Comparison of ENCODE assay signal across 27 cellular contexts in the genomic region with DNA sequence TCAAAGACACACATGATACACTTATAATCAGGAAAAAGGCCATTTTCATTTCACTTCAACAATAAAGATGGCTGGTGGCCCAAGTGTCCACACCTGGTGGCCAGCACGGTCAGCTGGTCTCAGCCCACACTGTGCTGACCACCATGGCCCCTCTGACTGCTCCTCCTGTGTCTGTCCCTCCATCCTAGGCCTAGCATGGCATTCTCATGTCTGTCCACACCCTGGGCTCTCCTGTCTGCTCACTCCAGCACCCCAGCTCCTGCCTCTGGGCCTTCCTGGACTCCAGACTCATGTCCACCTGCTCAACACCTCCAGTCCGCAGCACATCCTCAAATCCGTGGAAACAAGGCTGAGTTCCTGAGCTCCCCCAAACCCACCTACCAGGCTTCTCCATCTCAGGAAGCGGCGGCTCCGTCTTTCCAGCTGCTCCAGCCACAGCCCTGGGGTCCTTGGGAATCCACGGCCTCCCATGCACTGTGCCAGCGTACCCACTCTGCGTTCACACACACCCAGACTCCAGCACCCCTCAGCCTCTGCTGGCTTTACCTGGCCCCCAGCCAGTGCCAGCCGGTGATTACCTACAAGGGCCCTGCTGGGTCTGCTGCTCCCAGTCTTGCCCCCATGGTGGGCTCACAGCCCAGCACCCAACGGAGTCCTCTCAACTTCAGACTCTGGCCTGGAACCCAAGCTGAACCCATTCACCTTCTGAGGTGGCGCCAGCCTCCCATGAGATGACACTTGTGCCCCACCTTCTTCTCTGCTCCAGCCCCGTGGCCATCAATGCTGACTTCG. TPM values are rescaled to one million over a fixed set of nuclear protein-coding genes. Genes with fewer than 3 reads are reported as not detected.
DNase-seq lines count a peak whose midpoint lies in the region; TF ChIP-seq lines count a peak whose summit lies in the region.
"Had no signal": no experiment of that assay in that cellular context is flagged by ENCODE, and none has a peak within 500 bp of the region (broad histone marks: within the 10 kb centered on the region; RNA-seq: fewer than 3 reads in every experiment).

No MANE protein-coding gene starts in this region.

- no peaks in the 10 kb centered on the region for H3K9me3 Mint-ChIP-seq in MCF 10A (ENCODE audit: unreplicated experiment)
- H3K9me3 Mint-ChIP-seq: activated naive CD8-positive, alpha-beta T cell treated with anti-CD3 and anti-CD28 coated beads, Interleukin-2, amount 50 U/mL, for 24 hours; activated T-cell treated with anti-CD3 and anti-CD28 coated beads, Interleukin-2, amount 50 U/mL, for 72 hours; dendritic cell treated with granulocyte-macrophage colony-stimulating factor and Interleukin-4, amounts not matched to agents 40 ng/mL and 50 ng/mL, for 4 days; HFFc6; mesothelial cell of epicardium; natural killer cell treated with Interleukin-12 subunit alpha and Interleukin-12 subunit beta and Interleukin-15 and Interleukin-18, amount 100 ng/mL, for 72 hours had no signal

- TF ChIP-seq CTCF in MCF 10A (IDR thresholded peaks at IDR 0.05; ENCODE audit: unreplicated experiment) (no peak), mammary epithelial cell (conservative IDR thresholded peaks at IDR 0.05 in 1 of 2, IDR thresholded peaks at IDR 0.05 in 1 of 2; ENCODE audit: extremely low read depth in 1 of 2, insufficient read depth in 1 of 2, low read depth in 1 of 2, low read length in 2 of 2) (no peak)

- no peak overlapping the region for H4K5ac ChIP-seq in mesendoderm (ENCODE audit: low read length)

- H2BK15ac ChIP-seq in mesendoderm (replicated peaks; ENCODE audit: low read depth): no peak overlapping the region

- H3K18ac ChIP-seq in mesendoderm (ENCODE audit: low read length): no peak overlapping the region

- CTCF ChIA-PET in MCF 10A (lab: Yijun Ruan, JAX) (no interaction called here), mammary epithelial cell (lab: Charles Lee; ENCODE audit: low non-redundant PET) (no interaction called here)

- peaks cover 3% of the 10 kb centered on the region for H3K79me2 ChIP-seq in mammary epithelial cell (ENCODE audit: insufficient read depth, low read length)
- H3K79me2 ChIP-seq in mesendoderm (ENCODE audit: control insufficient read depth, insufficient read depth, low read length): no peaks in the 10 kb centered on the region

- H3K27me3 Mint-ChIP-seq in MCF 10A (ENCODE audit: insufficient read depth, unreplicated experiment): no peaks in the 10 kb centered on the region
- H3K27me3 Mint-ChIP-seq: activated naive CD8-positive, alpha-beta T cell treated with anti-CD3 and anti-CD28 coated beads, Interleukin-2, amount 50 U/mL, for 24 hours; dendritic cell treated with granulocyte-macrophage colony-stimulating factor and Interleukin-4, amounts not matched to agents 40 ng/mL and 50 ng/mL, for 4 days; natural killer cell treated with Interleukin-12 subunit alpha and Interleukin-12 subunit beta and Interleukin-15 and Interleukin-18, amount 100 ng/mL, for 72 hours had no signal

- no peak overlapping the region for H2AFZ ChIP-seq in mammary epithelial cell (ENCODE audit: low read depth, low read length)

- no peak overlapping the region for H3K27ac ChIP-seq in mammary epithelial cell (ENCODE audit: insufficient read depth, low read depth, low read length)
- peak overlapping the region; percentile 76 for H3K27ac ChIP-seq in temporal lobe (ENCODE audit: low read depth, low read length)
- H3K27ac ChIP-seq in mesendoderm (ENCODE audit: low read depth, low read length): no peak overlapping the region
- H3K27ac ChIP-seq: C4-2B, psoas muscle, spleen, vagina, WERI-Rb-1 had no signal

- H4K8ac ChIP-seq in mesendoderm (ENCODE audit: low read depth, low read length): no peak overlapping the region

- H3K4me2 ChIP-seq in mammary epithelial cell (ENCODE audit: insufficient read depth, low read depth, low read length): no peak overlapping the region
- no peak overlapping the region for H3K4me2 ChIP-seq in mesendoderm (ENCODE audit: low read length)

- no peak overlapping the region for H3K9ac ChIP-seq in mammary epithelial cell (ENCODE audit: insufficient read depth, low read length)
- H3K9ac ChIP-seq in mesendoderm (ENCODE audit: low read length): no peak overlapping the region

- H3K36me3 ChIP-seq in mammary epithelial cell (ENCODE audit: insufficient read depth, low read length) (no peaks in the 10 kb centered on the region), mesendoderm (ENCODE audit: control insufficient read depth, insufficient read depth, low read length) (no peaks in the 10 kb centered on the region)
- H3K36me3 ChIP-seq: MG63, vagina had no signal

- H3K4me3 ChIP-seq in mammary epithelial cell (replicated peaks in 1 of 3; ENCODE audit: insufficient read depth in 1 of 3, low read depth in 2 of 3, low read length in 3 of 3) (no peak overlapping the region), mesendoderm (ENCODE audit: low read length) (no peak overlapping the region)
- H3K4me3 ChIP-seq: MG63, psoas muscle, spleen, vagina had no signal

- H2BK5ac ChIP-seq in mesendoderm (ENCODE audit: low read length): no peak overlapping the region

- no peak overlapping the region for H3K4ac ChIP-seq in mesendoderm (ENCODE audit: low read depth, low read length)

- POLR2A ChIA-PET in MCF 10A (lab: Yijun Ruan, JAX): interaction anchor here (1.0 to 1.4 kb wide), 2 partner anchors 10 to 15 kb away, joined by 3 to 4 read pairs; a partner anchor contains a TSS

- H3K4me3 Mint-ChIP-seq in MCF 10A (ENCODE audit: unreplicated experiment): no peak overlapping the region
- H3K4me3 Mint-ChIP-seq: activated naive CD8-positive, alpha-beta T cell treated with anti-CD3 and anti-CD28 coated beads, Interleukin-2, amount 50 U/mL, for 24 hours; activated T-cell treated with anti-CD3 and anti-CD28 coated beads, Interleukin-2, amount 50 U/mL, for 72 hours; dendritic cell treated with granulocyte-macrophage colony-stimulating factor and Interleukin-4, amounts not matched to agents 40 ng/mL and 50 ng/mL, for 4 days; HFFc6; mesothelial cell of epicardium; natural killer cell treated with Interleukin-12 subunit alpha and Interleukin-12 subunit beta and Interleukin-15 and Interleukin-18, amount 100 ng/mL, for 72 hours had no signal

- H2AK5ac ChIP-seq in mesendoderm (ENCODE audit: low read length): no peak overlapping the region

- no peak for DNase-seq in MCF 10A (ENCODE audit: unreplicated experiment)
- no peak for DNase-seq in mammary epithelial cell
- peak; percentile 67 for DNase-seq in cardiac septum (ENCODE audit: low spot score)
- DNase-seq in T-helper 1 cell: no peak
- DNase-seq in mesendoderm: no peak
- DNase-seq: activated CD4-positive, alpha-beta T cell treated with anti-CD3 and anti-CD28 coated beads, Interleukin-2, amount 50 U/mL, for 48 hours; activated naive CD8-positive, alpha-beta T cell treated with anti-CD3 and anti-CD28 coated beads, Interleukin-2, amount 50 U/mL, for 24 hours; activated T-cell treated with anti-CD3 and anti-CD28 coated beads, Interleukin-2, amount 50 U/mL, for 72 hours; foreskin melanocyte; HFFc6; MG63; NCI-H1436 treated with DMSO at 0.1 percent for 48 hours; NCI-H69; SHP77 treated with DMSO at 0.1 percent for 48 hours; spleen; stimulated activated CD4-positive, alpha-beta T cell treated with anti-CD3 and anti-CD28 coated beads, Interleukin-4, amount 100 ng/mL, for 4 hours; WERI-Rb-1 had no signal

- H3K9me3 ChIP-seq in mammary epithelial cell (replicated peaks; ENCODE audit: insufficient read depth, low read length): no peaks in the 10 kb centered on the region
- H3K9me3 ChIP-seq: MG63, psoas muscle, spleen, vagina had no signal

- in situ Hi-C loops in mammary epithelial cell (cut with MboI; ENCODE audit: low sequenced_read_pairs in 2 of 2): no loop called here

- no peak overlapping the region for H3K56ac ChIP-seq in mesendoderm (ENCODE audit: low read length)

- H3K4me1 ChIP-seq in mammary epithelial cell (ENCODE audit: insufficient read depth, low read length) (peaks cover 4% of the 10 kb centered on the region), mesendoderm (ENCODE audit: control insufficient read depth, low read depth, low read length) (no peaks in the 10 kb centered on the region)
- H3K4me1 ChIP-seq: psoas muscle, spleen, vagina had no signal

- H3K4me1 Mint-ChIP-seq in MCF 10A (ENCODE audit: insufficient read depth, unreplicated experiment): peaks cover 19% of the 10 kb centered on the region
- H3K4me1 Mint-ChIP-seq: mesothelial cell of epicardium had no signal

- 94% methylated on average over 9 of the region's 14 CpGs for WGBS in mammary epithelial cell (ENCODE audit: low coverage, missing lambda C conversion rate)
- no CpG with 5 or more reads among the region's 14 CpGs for WGBS in mesendoderm (ENCODE audit: extremely low coverage, insufficient coverage, low lambda C conversion rate)

- no peak overlapping the region for H3K23ac ChIP-seq in mesendoderm (ENCODE audit: low read length)

- dilution Hi-C loops in mammary epithelial cell (cut with HindIII; ENCODE audit: low sequenced_read_pairs): no loop called here

- peaks cover 29% of the 10 kb centered on the region for H3K36me3 Mint-ChIP-seq in MCF 10A (ENCODE audit: insufficient read depth, unreplicated experiment)

- peak overlapping the region; percentile 17 for H3K27ac Mint-ChIP-seq in MCF 10A (ENCODE audit: low read depth, unreplicated experiment)
- H3K27ac Mint-ChIP-seq: activated naive CD8-positive, alpha-beta T cell treated with anti-CD3 and anti-CD28 coated beads, Interleukin-2, amount 50 U/mL, for 24 hours; activated T-cell treated with anti-CD3 and anti-CD28 coated beads, Interleukin-2, amount 50 U/mL, for 72 hours; dendritic cell treated with granulocyte-macrophage colony-stimulating factor and Interleukin-4, amounts not matched to agents 40 ng/mL and 50 ng/mL, for 4 days; HFFc6 had no signal

- H4K20me1 ChIP-seq in mammary epithelial cell (ENCODE audit: insufficient read depth, low read length): no peaks in the 10 kb centered on the region

- H2BK120ac ChIP-seq in mesendoderm (ENCODE audit: low read depth, low read length): no peak overlapping the region

- intact Hi-C loops in MCF 10A (cut with micrococcal nuclease) (no loop called here), mammary epithelial cell (cut with micrococcal nuclease) (no loop called here), cardiac septum (cut with DNase I) (no loop called here)

- H3K27me3 ChIP-seq in mammary epithelial cell (ENCODE audit: insufficient read depth, low read length) (no peaks in the 10 kb centered on the region), mesendoderm (ENCODE audit: insufficient read depth, low read length, poor library complexity) (no peaks in the 10 kb centered on the region)
- H3K27me3 ChIP-seq: MG63, spleen, vagina had no signal

- no peaks in the 10 kb centered on the region for H3K79me1 ChIP-seq in mesendoderm (ENCODE audit: low read length)

- BruUV-seq in MCF 10A (replicated peaks; lab: Mats Ljungman, UMichigan) (no TSS peak), mammary epithelial cell (replicated peaks; lab: Mats Ljungman, UMichigan) (no TSS peak)

RNA-seq across cellular contexts. Expression of a gene that starts 13.9 kb away (rescaled TPM):
- total RNA-seq in MCF 10A (2022) (19.8 and 20.5 TPM in 2 replicates), mammary epithelial cell (10 to 100 TPM; 12.3 to 14.8 TPM), cardiac septum (27.0 TPM), temporal lobe (12.3 TPM)
- polyA plus RNA-seq in mammary epithelial cell: 12.1 TPM
- polyA minus RNA-seq in mammary epithelial cell: 2.9 TPM
- 7.5 TPM for polyA plus RNA-seq in mesendoderm (2013, experiment 1 of 2)
- 6.9 TPM for polyA plus RNA-seq in mesendoderm (2013, experiment 2 of 2)

RNA-seq across cellular contexts. Expression of a gene that starts 14.6 kb away (rescaled TPM):
- 86.8 and 103 TPM in 2 replicates for total RNA-seq in MCF 10A (2022)
- 100 to 1,000 TPM in 1 of 2 donors, 10 to 100 TPM in 1; 89.5 to 133 TPM for total RNA-seq in mammary epithelial cell
- polyA plus RNA-seq in mammary epithelial cell: 217 TPM
- 160 TPM for polyA minus RNA-seq in mammary epithelial cell
- total RNA-seq in cardiac septum: 87.5 TPM
- 73.0 TPM for total RNA-seq in temporal lobe
- 85.7 TPM for polyA plus RNA-seq in mesendoderm (2013, experiment 1 of 2)
- 85.1 TPM for polyA plus RNA-seq in mesendoderm (2013, experiment 2 of 2)

RNA-seq across cellular contexts. Expression of a gene that starts 14.7 kb away (rescaled TPM):
- total RNA-seq in MCF 10A (2022) (93.3 and 109 TPM in 2 replicates), mammary epithelial cell (100 to 1,000 TPM; 112 to 132 TPM), cardiac septum (63.4 TPM), temporal lobe (66.9 TPM)
- 119 TPM for polyA plus RNA-seq in mammary epithelial cell
- polyA minus RNA-seq in mammary epithelial cell: 317 TPM
- 72.3 TPM for polyA plus RNA-seq in mesendoderm (2013, experiment 1 of 2)
- polyA plus RNA-seq in mesendoderm (2013, experiment 2 of 2): 76.0 TPM

RNA-seq across cellular contexts. Expression of a gene that starts 15.0 kb away (rescaled TPM):
- total RNA-seq in MCF 10A (2022): 65.3 and 66.1 TPM in 2 replicates
- total RNA-seq in mammary epithelial cell: 10 to 100 TPM; 13.5 to 53.8 TPM
- polyA plus RNA-seq in mammary epithelial cell: 51.9 TPM
- polyA minus RNA-seq in mammary epithelial cell: 62.3 TPM
- total RNA-seq in cardiac septum: 24.9 TPM
- total RNA-seq in temporal lobe: 6.6 TPM
- polyA plus RNA-seq in mesendoderm (2013, experiment 1 of 2): 32.5 TPM
- 32.9 TPM for polyA plus RNA-seq in mesendoderm (2013, experiment 2 of 2)

RNA-seq across cellular contexts. Expression of a gene that starts 29.3 kb away (rescaled TPM):
- not detected in 2 replicates for total RNA-seq in MCF 10A (2022)
- not detected for total RNA-seq in mammary epithelial cell
- polyA plus RNA-seq in mammary epithelial cell: not detected
- polyA minus RNA-seq in mammary epithelial cell: not detected
- not detected for total RNA-seq in cardiac septum
- not detected for total RNA-seq in temporal lobe
- polyA plus RNA-seq in mesendoderm (2013, experiment 1 of 2): not detected
- not detected for polyA plus RNA-seq in mesendoderm (2013, experiment 2 of 2)
- total RNA-seq: activated T-cell treated with anti-CD3 and anti-CD28 coated beads, Interleukin-2, amount 50 U/mL, for 72 hours; HFFc6; IMR-90; mesothelial cell of epicardium; natural killer cell treated with Interleukin-12 subunit alpha and Interleukin-12 subunit beta and Interleukin-15 and Interleukin-18, amount 100 ng/mL, for 72 hours; psoas muscle; spleen; subcutaneous adipose tissue; T-helper 1 cell treated with Interleukin-12 subunit alpha and Interleukin-12 subunit beta and Interleukin-4 antibody, amounts not matched to agents 30 ng/mL and 1 ng/mL, for 36 hours; vagina had no signal
- polyA plus RNA-seq: IMR-90, psoas muscle, spleen had no signal
